Comparison of ENCODE assay signal across 8 cellular contexts in the genomic region with DNA sequence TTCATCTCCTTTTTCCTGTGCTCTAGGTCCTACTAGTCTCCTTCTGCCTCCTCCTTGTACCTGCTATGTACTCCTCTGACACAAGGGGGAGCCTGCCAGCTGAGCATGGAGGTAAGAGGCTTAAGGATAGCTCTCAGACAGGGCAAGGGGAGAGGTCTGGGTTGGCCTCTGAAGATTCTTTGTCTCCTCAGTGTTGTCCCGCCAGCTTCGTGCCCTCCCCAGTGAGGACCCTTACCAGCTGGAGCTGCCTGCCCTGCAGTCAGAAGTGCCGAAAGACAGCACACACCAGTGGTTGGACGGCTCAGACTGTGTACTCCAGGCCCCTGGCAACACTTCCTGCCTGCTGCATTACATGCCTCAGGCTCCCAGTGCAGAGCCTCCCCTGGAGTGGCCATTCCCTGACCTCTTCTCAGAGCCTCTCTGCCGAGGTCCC. TPM values are rescaled to one million over a fixed set of nuclear protein-coding genes. Genes with fewer than 3 reads are reported as not detected.
A peak's percentile ranks its signal among the peaks of the same experiment; 100 is the strongest.
DNase-seq lines count a peak whose midpoint lies in the region; ATAC-seq, FAIRE-seq and TF ChIP-seq lines count a peak whose summit lies in the region.

No MANE protein-coding gene starts in this region.

- H3K9me3 ChIP-seq in kidney (ENCODE audit: control insufficient read depth in 1 of 2, low read length in 2 of 2), result no peaks in the 10 kb centered on the region

- H3K4me3 Mint-ChIP-seq in natural killer cell (no peak overlapping the region), brain (peak overlapping the region in 2 of 5 experiments; percentile 59 to 85)
- no peak overlapping the region for H3K4me3 Mint-ChIP-seq in natural killer cell treated with Interleukin-12 subunit alpha and Interleukin-12 subunit beta and Interleukin-15 and Interleukin-18, amount 100 ng/mL, for 72 hours

- intact Hi-C loops in natural killer cell (cut with micrococcal nuclease), result loop anchor here (1.0 to 5.0 kb wide), 2 partner anchors 91 to 146 kb away; a partner anchor contains a TSS
- intact Hi-C loops in kidney (cut with DNase I), result no loop called here

- no peaks in the 10 kb centered on the region for H3K9me3 Mint-ChIP-seq in natural killer cell
- H3K9me3 Mint-ChIP-seq in natural killer cell treated with Interleukin-12 subunit alpha and Interleukin-12 subunit beta and Interleukin-15 and Interleukin-18, amount 100 ng/mL, for 72 hours, result no peaks in the 10 kb centered on the region
- no peaks in the 10 kb centered on the region for H3K9me3 Mint-ChIP-seq in brain

- peaks cover 13 to 25% of the 10 kb centered on the region in 2 donors for H3K4me1 Mint-ChIP-seq in natural killer cell
- peaks cover 18 to 22% of the 10 kb centered on the region in 2 donors for H3K4me1 Mint-ChIP-seq in natural killer cell treated with Interleukin-12 subunit alpha and Interleukin-12 subunit beta and Interleukin-15 and Interleukin-18, amount 100 ng/mL, for 72 hours (ENCODE audit: low read depth in 2 of 2)
- H3K4me1 Mint-ChIP-seq in brain, result peaks cover 22% of the 10 kb centered on the region

- TF ChIP-seq CTCF in natural killer cell (IDR thresholded peaks at IDR 0.05), result peak; percentile 72
- TF ChIP-seq CTCF in brain (conservative IDR thresholded peaks at IDR 0.05), result peak; percentile 60 to 71
- peak; percentile 72 for TF ChIP-seq CTCF in kidney (IDR thresholded peaks at IDR 0.05; ENCODE audit: borderline replicate concordance, extremely low read depth, insufficient read depth)
- TF ChIP-seq CTCF in omental fat pad (IDR thresholded peaks at IDR 0.05), result peak in 1 of 3 donors; percentile 13

- H3K27ac Mint-ChIP-seq in natural killer cell, result peak overlapping the region in 1 of 2 donors; percentile 50
- H3K27ac Mint-ChIP-seq in natural killer cell treated with Interleukin-12 subunit alpha and Interleukin-12 subunit beta and Interleukin-15 and Interleukin-18, amount 100 ng/mL, for 72 hours, result no peak overlapping the region
- H3K27ac Mint-ChIP-seq in brain, result peak overlapping the region in 3 of 5 experiments; percentile 1 to 64 (median 58)

- H3K27me3 Mint-ChIP-seq in natural killer cell (ENCODE audit: low read depth in 2 of 2) (no peaks in the 10 kb centered on the region), brain (peaks cover 14% of the 10 kb centered on the region)
- no peaks in the 10 kb centered on the region for H3K27me3 Mint-ChIP-seq in natural killer cell treated with Interleukin-12 subunit alpha and Interleukin-12 subunit beta and Interleukin-15 and Interleukin-18, amount 100 ng/mL, for 72 hours

- H3K4me1 ChIP-seq in kidney (ENCODE audit: control insufficient read depth in 1 of 2, insufficient read depth in 1 of 2, low read depth in 1 of 2, low read length in 2 of 2), result peaks cover 12 to 15% of the 10 kb centered on the region in 2 donors

- H3K36me3 ChIP-seq in kidney (ENCODE audit: control insufficient read depth in 1 of 2, insufficient read depth in 2 of 2, low read length in 2 of 2), result peaks cover 50 to 68% of the 10 kb centered on the region in 2 donors

- ATAC-seq in natural killer cell, result peak in 1 of 3 donors; percentile 27
- no peak for ATAC-seq in natural killer cell treated with Interleukin-12 subunit alpha and Interleukin-12 subunit beta and Interleukin-15 and Interleukin-18, amount 100 ng/mL, for 72 hours
- ATAC-seq in omental fat pad (ENCODE audit: low FRiP score), result no peak

- H3K36me3 Mint-ChIP-seq in natural killer cell, result no peaks in the 10 kb centered on the region
- H3K36me3 Mint-ChIP-seq in natural killer cell treated with Interleukin-12 subunit alpha and Interleukin-12 subunit beta and Interleukin-15 and Interleukin-18, amount 100 ng/mL, for 72 hours, result peaks cover 22% of the 10 kb centered on the region
- H3K36me3 Mint-ChIP-seq in brain, result peaks cover 31% of the 10 kb centered on the region

- no peak for FAIRE-seq in kidney (lab: Jason Lieb, UNC)

- no peak overlapping the region for H3K27ac ChIP-seq in kidney (ENCODE audit: low read depth in 2 of 2, low read length in 2 of 2)

- no peak overlapping the region for H3K4me3 ChIP-seq in kidney (ENCODE audit: low read length in 2 of 2)

- H3K9ac ChIP-seq in kidney (ENCODE audit: low read length in 2 of 2), result no peak overlapping the region

- DNase-seq in natural killer cell, result peak; percentile 39
- no peak for DNase-seq in natural killer cell treated with Interleukin-12 subunit alpha and Interleukin-12 subunit beta and Interleukin-15 and Interleukin-18, amount 100 ng/mL, for 72 hours (ENCODE audit: low spot score)
- DNase-seq in NCI-H1694 treated with DMSO at 0.1 percent for 48 hours (lab: John Stamatoyannopoulos, UW), result peak; percentile 48
- peak; percentile 39 for DNase-seq in T-helper 22 cell (ENCODE audit: low read depth)
- no peak for DNase-seq in kidney
- peak; percentile 50 to 67 for DNase-seq in stimulated activated CD4-positive, alpha-beta T cell treated with anti-CD3 and anti-CD28 coated beads, Interleukin-4, amount 100 ng/mL, for 4 hours
- no peak for DNase-seq in omental fat pad (ENCODE audit: low spot score)

RNA-seq across cellular contexts. Expression of a gene that starts 3.8 kb away (rescaled TPM):
- 10 to 100 TPM; 15.7 to 19.7 (median 18.8) TPM for total RNA-seq in natural killer cell
- 10 to 100 TPM; 29.4 to 35.7 TPM for total RNA-seq in natural killer cell treated with Interleukin-12 subunit alpha and Interleukin-12 subunit beta and Interleukin-15 and Interleukin-18, amount 100 ng/mL, for 72 hours
- 82.7 TPM for polyA plus RNA-seq in brain (ENCODE audit: insufficient read depth, low read depth, low replicate concordance)
- 40.5 TPM for total RNA-seq in kidney
- 52.0 TPM for polyA plus RNA-seq in kidney (ENCODE audit: insufficient read depth, low read depth, low replicate concordance)
- total RNA-seq in omental fat pad, result 10 to 100 TPM; 43.2 to 48.3 (median 45.8) TPM

RNA-seq across cellular contexts. Expression of a gene that starts 4.2 kb away (rescaled TPM):
- total RNA-seq in natural killer cell (100 to 1,000 TPM; 509 to 552 (median 528) TPM), kidney (376 TPM), omental fat pad (100 to 1,000 TPM; 301 to 553 (median 412) TPM)
- total RNA-seq in natural killer cell treated with Interleukin-12 subunit alpha and Interleukin-12 subunit beta and Interleukin-15 and Interleukin-18, amount 100 ng/mL, for 72 hours, result 100 to 1,000 TPM; 490 to 539 TPM
- polyA plus RNA-seq in brain (ENCODE audit: insufficient read depth, low read depth, low replicate concordance) (181 TPM), kidney (ENCODE audit: insufficient read depth, low read depth, low replicate concordance) (71.7 TPM)

RNA-seq across cellular contexts. Expression of a gene that starts 12.8 kb away (rescaled TPM):
- 100 to 1,000 TPM in 2 of 3 donors, 10 to 100 TPM in 1; 76.4 to 118 (median 101) TPM for total RNA-seq in natural killer cell
- total RNA-seq in natural killer cell treated with Interleukin-12 subunit alpha and Interleukin-12 subunit beta and Interleukin-15 and Interleukin-18, amount 100 ng/mL, for 72 hours, result 10 to 100 TPM; 68.4 to 81.4 TPM
- polyA plus RNA-seq in brain (ENCODE audit: insufficient read depth, low read depth, low replicate concordance), result 56.0 TPM
- total RNA-seq in kidney, result 93.2 TPM
- polyA plus RNA-seq in kidney (ENCODE audit: insufficient read depth, low read depth, low replicate concordance), result 83.2 TPM
- 10 to 100 TPM; 33.7 to 94.7 (median 57.9) TPM for total RNA-seq in omental fat pad

RNA-seq across cellular contexts. Expression of a gene that starts 12.9 kb away (rescaled TPM):
- total RNA-seq in natural killer cell (10 to 100 TPM; 22.3 to 26.4 (median 23.3) TPM), kidney (39.2 TPM), omental fat pad (10 to 100 TPM; 12.7 to 19.2 (median 17.5) TPM)
- 10 to 100 TPM; 17.9 to 19.6 TPM for total RNA-seq in natural killer cell treated with Interleukin-12 subunit alpha and Interleukin-12 subunit beta and Interleukin-15 and Interleukin-18, amount 100 ng/mL, for 72 hours
- polyA plus RNA-seq in brain (ENCODE audit: insufficient read depth, low read depth, low replicate concordance) (34.4 TPM), kidney (ENCODE audit: insufficient read depth, low read depth, low replicate concordance) (11.0 TPM)

RNA-seq across cellular contexts. Expression of a gene that starts 17.9 kb away (rescaled TPM):
- total RNA-seq in natural killer cell (not detected), kidney (0.47 TPM), omental fat pad (not detected)
- total RNA-seq in natural killer cell treated with Interleukin-12 subunit alpha and Interleukin-12 subunit beta and Interleukin-15 and Interleukin-18, amount 100 ng/mL, for 72 hours, result not detected
- polyA plus RNA-seq in brain (ENCODE audit: insufficient read depth, low read depth, low replicate concordance) (9.4 TPM), kidney (ENCODE audit: insufficient read depth, low read depth, low replicate concordance) (not detected)

Comparison
In these comparisons a context has a peak if more than half of its experiments do, and no peak if none do; other contexts are left out.
1. DNase-seq: peak in natural killer cell (single experiment), NCI-H1694 treated with DMSO at 0.1 percent for 48 hours (single experiment), T-helper 22 cell (single experiment) and stimulated activated CD4-positive, alpha-beta T cell treated with anti-CD3 and anti-CD28 coated beads, Interleukin-4, amount 100 ng/mL, for 4 hours (2 of 2); none in natural killer cell treated with Interleukin-12 subunit alpha and Interleukin-12 subunit beta and Interleukin-15 and Interleukin-18, amount 100 ng/mL, for 72 hours (single experiment), kidney (single experiment) and omental fat pad (single experiment).
2. H3K27ac Mint-ChIP-seq: peak in brain (3 of 5); none in natural killer cell treated with Interleukin-12 subunit alpha and Interleukin-12 subunit beta and Interleukin-15 and Interleukin-18, amount 100 ng/mL, for 72 hours (0 of 2).